ENCODE assay signal across 14 cellular contexts in genomic region chr5:139642891-139643871, GRCh38. TPM values are rescaled to one million over a fixed set of nuclear protein-coding genes. Genes with fewer than 3 reads are reported as not detected.
A peak's percentile ranks its signal among the peaks of the same experiment; 100 is the strongest.
DNase-seq lines count a peak whose midpoint lies in the region; ATAC-seq, FAIRE-seq and TF ChIP-seq lines count a peak whose summit lies in the region.
"Had no signal": no experiment of that assay in that cellular context is flagged by ENCODE, and none has a peak within 500 bp of the region (broad histone marks: within the 10 kb centered on the region; RNA-seq: fewer than 3 reads in every experiment).

No MANE protein-coding gene starts in this region.

- H3K4me1 ChIP-seq in PC-3 (ENCODE audit: insufficient read depth, low read length) (peaks cover 37% of the 10 kb centered on the region), kidney (ENCODE audit: control insufficient read depth in 1 of 2, insufficient read depth in 1 of 2, low read depth in 1 of 2, low read length in 2 of 2) (peaks cover 70 to 71% of the 10 kb centered on the region in 2 donors)

- H4K20me1 ChIP-seq in PC-3 (ENCODE audit: low read length), result no peaks in the 10 kb centered on the region

- peak overlapping the region; percentile 1; the same call in 1 of the 2 replicates for H3K4me3 ChIP-seq in PC-3 (ENCODE audit: low read length)
- H3K4me3 ChIP-seq in kidney (ENCODE audit: low read length in 2 of 2), result no peak overlapping the region
- H3K4me3 ChIP-seq: lung had no signal

- DNase-seq in DMS53 (lab: John Stamatoyannopoulos, UW) (peak; percentile 95), PC-3 (peak; percentile 63), kidney (peak; percentile 92), sciatic nerve (ENCODE audit: low spot score) (peak; percentile 56), substantia nigra (lab: John Stamatoyannopoulos, UW) (no peak), NCI-H146 (lab: John Stamatoyannopoulos, UW) (no peak)
- DNase-seq in activated CD4-positive, alpha-beta T cell treated with anti-CD3 and anti-CD28 coated beads for 48 hours, result no peak
- DNase-seq: activated naive CD8-positive, alpha-beta T cell treated with anti-CD3 and anti-CD28 coated beads, Interleukin-2, amount 50 U/mL, for 24 hours; DMS79; Karpas-422; stimulated activated CD4-positive, alpha-beta T cell treated with anti-CD3 and anti-CD28 coated beads, Interleukin-2, amount 100 ng/mL, for 24 hours had no signal

- H2AFZ ChIP-seq in PC-3 (ENCODE audit: low read length), result peak overlapping the region; percentile 51

- no peak for FAIRE-seq in kidney (lab: Jason Lieb, UNC)
- FAIRE-seq: urothelium cell line had no signal

- H3K27ac ChIP-seq in PC-3 (ENCODE audit: low read length) (peak overlapping the region; percentile 57), kidney (ENCODE audit: low read depth in 2 of 2, low read length in 2 of 2) (peak overlapping the region; percentile 90 to 94), substantia nigra (ENCODE audit: low read depth, low read length, poor library complexity, severe bottlenecking) (no peak overlapping the region)

- BruUV-seq in PC-3 (replicated peaks; lab: Mats Ljungman, UMichigan), result no TSS peak

- intact Hi-C loops in PC-3 (cut with micrococcal nuclease), result no loop called here
- intact Hi-C loops in kidney (cut with DNase I), result no loop called here
- intact Hi-C loops in sciatic nerve (cut with DNase I), result no loop called here

- CTCF ChIA-PET in PC-3 (lab: Charles Lee), result no interaction called here

- H3K79me2 ChIP-seq in PC-3 (ENCODE audit: low read length), result no peaks in the 10 kb centered on the region

- TF ChIP-seq CTCF in PC-3 (conservative IDR thresholded peaks at IDR 0.05; ENCODE audit: low read depth, low read length), result no peak
- no peak for TF ChIP-seq CTCF in kidney (IDR thresholded peaks at IDR 0.05; ENCODE audit: borderline replicate concordance, extremely low read depth, insufficient read depth)

- H3K9ac ChIP-seq in PC-3 (ENCODE audit: low read length), result no peak overlapping the region; the same call in 1 of the 2 replicates
- H3K9ac ChIP-seq in kidney (ENCODE audit: low read length in 2 of 2), result peak overlapping the region; percentile 1 to 49

- H3K27me3 ChIP-seq in PC-3 (ENCODE audit: low read length), result no peaks in the 10 kb centered on the region

- H3K9me3 ChIP-seq in PC-3 (ENCODE audit: low read length) (no peaks in the 10 kb centered on the region), kidney (ENCODE audit: control insufficient read depth in 1 of 2, low read length in 2 of 2) (no peaks in the 10 kb centered on the region)

- no peaks in the 10 kb centered on the region for H3F3A ChIP-seq in PC-3 (ENCODE audit: low read length, unreplicated experiment)

- POLR2A ChIA-PET in PC-3 (lab: Charles Lee; ENCODE audit: unreplicated experiment), result no interaction called here

- H3K4me2 ChIP-seq in PC-3 (ENCODE audit: low read length), result peak overlapping the region; percentile 70

- no peaks in the 10 kb centered on the region for H3K9me2 ChIP-seq in PC-3 (replicated peaks; ENCODE audit: low read length)

- H3K36me3 ChIP-seq in PC-3 (ENCODE audit: low read depth, low read length) (no peaks in the 10 kb centered on the region), kidney (ENCODE audit: control insufficient read depth in 1 of 2, insufficient read depth in 2 of 2, low read length in 2 of 2) (no peaks in the 10 kb centered on the region)

- ATAC-seq in PC-3 (peak; percentile 27), sciatic nerve (no peak), HG02870 (IDR thresholded peaks at IDR 0.05; ENCODE audit: unreplicated experiment) (no peak)
- ATAC-seq: activated naive CD8-positive, alpha-beta T cell treated with anti-CD3 and anti-CD28 coated beads, Interleukin-2, amount 50 U/mL, for 24 hours had no signal

RNA-seq across cellular contexts. Expression of gene CXXC5, which starts 5.0 kb away (rescaled TPM):
- total RNA-seq in PC-3 (2014; rRNA removed) (31.1 and 42.4 TPM in 2 replicates), kidney (122 TPM), sciatic nerve (62.7 TPM)
- polyA plus RNA-seq in kidney (ENCODE audit: insufficient read depth, low read depth, low replicate concordance), result 116 TPM

Comparison
In these comparisons a context has a peak if more than half of its experiments do, and no peak if none do; other contexts are left out.
1. DNase-seq: peak in DMS53 (single experiment), PC-3 (single experiment), kidney (single experiment) and sciatic nerve (single experiment); none in substantia nigra (0 of 49), activated CD4-positive, alpha-beta T cell treated with anti-CD3 and anti-CD28 coated beads for 48 hours (single experiment) and NCI-H146 (single experiment).